1 cellular context compared by ENCODE assay signal in the genomic region with DNA sequence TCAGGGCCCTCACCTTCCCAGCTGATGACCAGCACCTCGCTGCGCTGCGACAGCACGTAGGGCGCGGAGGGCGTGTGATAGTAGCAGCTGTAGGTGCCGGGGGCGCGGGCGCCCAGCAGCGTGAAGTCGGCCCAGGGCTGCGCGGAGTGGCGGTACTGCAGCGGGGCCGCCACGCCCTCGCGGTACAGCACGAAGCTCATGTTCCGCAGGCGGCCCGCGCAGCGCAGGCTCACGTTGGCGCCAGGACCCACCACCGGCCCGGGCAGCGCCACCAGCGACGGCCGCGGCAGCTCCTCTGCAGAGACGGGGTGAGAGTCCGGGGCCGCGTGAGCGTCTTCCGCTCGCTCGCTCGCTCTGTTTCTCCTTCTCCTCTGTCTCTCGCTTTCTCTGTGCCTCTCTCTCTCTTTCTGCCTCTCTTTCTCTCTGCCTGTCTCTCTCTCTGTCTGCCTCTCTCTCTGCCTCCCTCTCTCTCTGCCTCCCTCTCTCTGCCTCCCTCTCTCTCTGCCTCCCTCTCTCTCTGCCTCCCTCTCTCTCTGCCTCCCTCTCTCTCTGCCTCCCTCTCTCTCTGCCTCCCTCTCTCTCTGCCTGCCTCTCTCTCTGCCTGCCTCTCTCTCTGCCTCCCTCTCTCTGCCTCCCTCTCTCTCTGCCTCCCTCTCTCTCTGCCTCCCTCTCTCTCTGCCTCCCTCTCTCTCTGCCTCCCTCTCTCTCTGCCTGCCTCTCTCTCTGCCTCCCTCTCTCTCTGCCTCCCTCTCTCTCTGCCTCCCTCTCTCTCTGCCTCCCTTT.
A peak's percentile ranks its signal among the peaks of the same experiment; 100 is the strongest.
TF ChIP-seq lines count a peak whose summit lies in the region.

No MANE protein-coding gene starts in this region.

TF ChIP-seq in WTC11, 78 proteins besides CTCF, POLR2A, EP300 and RAD21 (continued from another document):
- TF ChIP-seq, protein P1, sequence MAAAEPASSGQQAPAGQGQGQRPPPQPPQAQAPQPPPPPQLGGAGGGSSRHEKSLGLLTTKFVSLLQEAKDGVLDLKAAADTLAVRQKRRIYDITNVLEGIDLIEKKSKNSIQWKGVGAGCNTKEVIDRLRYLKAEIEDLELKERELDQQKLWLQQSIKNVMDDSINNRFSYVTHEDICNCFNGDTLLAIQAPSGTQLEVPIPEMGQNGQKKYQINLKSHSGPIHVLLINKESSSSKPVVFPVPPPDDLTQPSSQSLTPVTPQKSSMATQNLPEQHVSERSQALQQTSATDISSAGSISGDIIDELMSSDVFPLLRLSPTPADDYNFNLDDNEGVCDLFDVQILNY (CRISPR knock-in tag; IDR thresholded peaks at IDR 0.05), result 0 out of 2 replicates have a peak, but pooled peaks have one; percentile 61
- peak; percentile 93 for TF ChIP-seq FOXP1 (CRISPR knock-in tag; IDR thresholded peaks at IDR 0.05; ENCODE audit: borderline replicate concordance)
- TF ChIP-seq, protein P2, sequence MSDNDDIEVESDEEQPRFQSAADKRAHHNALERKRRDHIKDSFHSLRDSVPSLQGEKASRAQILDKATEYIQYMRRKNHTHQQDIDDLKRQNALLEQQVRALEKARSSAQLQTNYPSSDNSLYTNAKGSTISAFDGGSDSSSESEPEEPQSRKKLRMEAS (CRISPR knock-in tag; IDR thresholded peaks at IDR 0.05), result peak; percentile 94
- peak; percentile 74; the same call in 1 of the 2 replicates for TF ChIP-seq TEAD1 (CRISPR knock-in tag; IDR thresholded peaks at IDR 0.05)
- peak; percentile 75; the same call in 1 of the 2 replicates for TF ChIP-seq JUN (CRISPR knock-in tag; IDR thresholded peaks at IDR 0.05)
- TF ChIP-seq SP1 (CRISPR knock-in tag; conservative IDR thresholded peaks at IDR 0.05), result peak; percentile 44; the same call in 1 of the 2 replicates
- peak; percentile 89; the same call in 1 of the 2 replicates for TF ChIP-seq ZNF219 (CRISPR knock-in tag; IDR thresholded peaks at IDR 0.05; ENCODE audit: borderline replicate concordance)
- TF ChIP-seq TEAD4 (CRISPR knock-in tag; IDR thresholded peaks at IDR 0.05), result peak; percentile 81; the same call in 1 of the 2 replicates
- TF ChIP-seq CREB1 (CRISPR knock-in tag; IDR thresholded peaks at IDR 0.05), result 0 out of 2 replicates have a peak, but pooled peaks have one; percentile 73
- TF ChIP-seq, protein P3, sequence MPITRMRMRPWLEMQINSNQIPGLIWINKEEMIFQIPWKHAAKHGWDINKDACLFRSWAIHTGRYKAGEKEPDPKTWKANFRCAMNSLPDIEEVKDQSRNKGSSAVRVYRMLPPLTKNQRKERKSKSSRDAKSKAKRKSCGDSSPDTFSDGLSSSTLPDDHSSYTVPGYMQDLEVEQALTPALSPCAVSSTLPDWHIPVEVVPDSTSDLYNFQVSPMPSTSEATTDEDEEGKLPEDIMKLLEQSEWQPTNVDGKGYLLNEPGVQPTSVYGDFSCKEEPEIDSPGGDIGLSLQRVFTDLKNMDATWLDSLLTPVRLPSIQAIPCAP (CRISPR knock-in tag; IDR thresholded peaks at IDR 0.05), result peak; percentile 73; the same call in 1 of the 2 replicates
- TF ChIP-seq SMAD4 (CRISPR knock-in tag; IDR thresholded peaks at IDR 0.05), result peak; percentile 64; the same call in 1 of the 2 replicates
- TF ChIP-seq, protein P4, sequence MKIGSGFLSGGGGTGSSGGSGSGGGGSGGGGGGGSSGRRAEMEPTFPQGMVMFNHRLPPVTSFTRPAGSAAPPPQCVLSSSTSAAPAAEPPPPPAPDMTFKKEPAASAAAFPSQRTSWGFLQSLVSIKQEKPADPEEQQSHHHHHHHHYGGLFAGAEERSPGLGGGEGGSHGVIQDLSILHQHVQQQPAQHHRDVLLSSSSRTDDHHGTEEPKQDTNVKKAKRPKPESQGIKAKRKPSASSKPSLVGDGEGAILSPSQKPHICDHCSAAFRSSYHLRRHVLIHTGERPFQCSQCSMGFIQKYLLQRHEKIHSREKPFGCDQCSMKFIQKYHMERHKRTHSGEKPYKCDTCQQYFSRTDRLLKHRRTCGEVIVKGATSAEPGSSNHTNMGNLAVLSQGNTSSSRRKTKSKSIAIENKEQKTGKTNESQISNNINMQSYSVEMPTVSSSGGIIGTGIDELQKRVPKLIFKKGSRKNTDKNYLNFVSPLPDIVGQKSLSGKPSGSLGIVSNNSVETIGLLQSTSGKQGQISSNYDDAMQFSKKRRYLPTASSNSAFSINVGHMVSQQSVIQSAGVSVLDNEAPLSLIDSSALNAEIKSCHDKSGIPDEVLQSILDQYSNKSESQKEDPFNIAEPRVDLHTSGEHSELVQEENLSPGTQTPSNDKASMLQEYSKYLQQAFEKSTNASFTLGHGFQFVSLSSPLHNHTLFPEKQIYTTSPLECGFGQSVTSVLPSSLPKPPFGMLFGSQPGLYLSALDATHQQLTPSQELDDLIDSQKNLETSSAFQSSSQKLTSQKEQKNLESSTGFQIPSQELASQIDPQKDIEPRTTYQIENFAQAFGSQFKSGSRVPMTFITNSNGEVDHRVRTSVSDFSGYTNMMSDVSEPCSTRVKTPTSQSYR (CRISPR knock-in tag; IDR thresholded peaks at IDR 0.05), result 0 out of 2 replicates have a peak, but pooled peaks have one; percentile 25
- TF ChIP-seq, protein P5, sequence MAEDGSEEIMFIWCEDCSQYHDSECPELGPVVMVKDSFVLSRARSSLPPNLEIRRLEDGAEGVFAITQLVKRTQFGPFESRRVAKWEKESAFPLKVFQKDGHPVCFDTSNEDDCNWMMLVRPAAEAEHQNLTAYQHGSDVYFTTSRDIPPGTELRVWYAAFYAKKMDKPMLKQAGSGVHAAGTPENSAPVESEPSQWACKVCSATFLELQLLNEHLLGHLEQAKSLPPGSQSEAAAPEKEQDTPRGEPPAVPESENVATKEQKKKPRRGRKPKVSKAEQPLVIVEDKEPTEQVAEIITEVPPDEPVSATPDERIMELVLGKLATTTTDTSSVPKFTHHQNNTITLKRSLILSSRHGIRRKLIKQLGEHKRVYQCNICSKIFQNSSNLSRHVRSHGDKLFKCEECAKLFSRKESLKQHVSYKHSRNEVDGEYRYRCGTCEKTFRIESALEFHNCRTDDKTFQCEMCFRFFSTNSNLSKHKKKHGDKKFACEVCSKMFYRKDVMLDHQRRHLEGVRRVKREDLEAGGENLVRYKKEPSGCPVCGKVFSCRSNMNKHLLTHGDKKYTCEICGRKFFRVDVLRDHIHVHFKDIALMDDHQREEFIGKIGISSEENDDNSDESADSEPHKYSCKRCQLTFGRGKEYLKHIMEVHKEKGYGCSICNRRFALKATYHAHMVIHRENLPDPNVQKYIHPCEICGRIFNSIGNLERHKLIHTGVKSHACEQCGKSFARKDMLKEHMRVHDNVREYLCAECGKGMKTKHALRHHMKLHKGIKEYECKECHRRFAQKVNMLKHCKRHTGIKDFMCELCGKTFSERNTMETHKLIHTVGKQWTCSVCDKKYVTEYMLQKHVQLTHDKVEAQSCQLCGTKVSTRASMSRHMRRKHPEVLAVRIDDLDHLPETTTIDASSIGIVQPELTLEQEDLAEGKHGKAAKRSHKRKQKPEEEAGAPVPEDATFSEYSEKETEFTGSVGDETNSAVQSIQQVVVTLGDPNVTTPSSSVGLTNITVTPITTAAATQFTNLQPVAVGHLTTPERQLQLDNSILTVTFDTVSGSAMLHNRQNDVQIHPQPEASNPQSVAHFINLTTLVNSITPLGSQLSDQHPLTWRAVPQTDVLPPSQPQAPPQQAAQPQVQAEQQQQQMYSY (CRISPR knock-in tag; IDR thresholded peaks at IDR 0.05), result peak; percentile 48; the same call in 1 of the 2 replicates
- TF ChIP-seq, protein P6, sequence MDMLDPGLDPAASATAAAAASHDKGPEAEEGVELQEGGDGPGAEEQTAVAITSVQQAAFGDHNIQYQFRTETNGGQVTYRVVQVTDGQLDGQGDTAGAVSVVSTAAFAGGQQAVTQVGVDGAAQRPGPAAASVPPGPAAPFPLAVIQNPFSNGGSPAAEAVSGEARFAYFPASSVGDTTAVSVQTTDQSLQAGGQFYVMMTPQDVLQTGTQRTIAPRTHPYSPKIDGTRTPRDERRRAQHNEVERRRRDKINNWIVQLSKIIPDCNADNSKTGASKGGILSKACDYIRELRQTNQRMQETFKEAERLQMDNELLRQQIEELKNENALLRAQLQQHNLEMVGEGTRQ (CRISPR knock-in tag; IDR thresholded peaks at IDR 0.05), result peak; percentile 9; the same call in 1 of the 2 replicates
- TF ChIP-seq TP53 (CRISPR knock-in tag; IDR thresholded peaks at IDR 0.05), result peak; percentile 77; the same call in 1 of the 2 replicates
- peak; percentile 89 for TF ChIP-seq NFE2L1 (CRISPR knock-in tag; IDR thresholded peaks at IDR 0.05)
- TF ChIP-seq ETV6 (CRISPR knock-in tag; IDR thresholded peaks at IDR 0.05), result 0 out of 2 replicates have a peak, but pooled peaks have one; percentile 38
- TF ChIP-seq, protein P7, sequence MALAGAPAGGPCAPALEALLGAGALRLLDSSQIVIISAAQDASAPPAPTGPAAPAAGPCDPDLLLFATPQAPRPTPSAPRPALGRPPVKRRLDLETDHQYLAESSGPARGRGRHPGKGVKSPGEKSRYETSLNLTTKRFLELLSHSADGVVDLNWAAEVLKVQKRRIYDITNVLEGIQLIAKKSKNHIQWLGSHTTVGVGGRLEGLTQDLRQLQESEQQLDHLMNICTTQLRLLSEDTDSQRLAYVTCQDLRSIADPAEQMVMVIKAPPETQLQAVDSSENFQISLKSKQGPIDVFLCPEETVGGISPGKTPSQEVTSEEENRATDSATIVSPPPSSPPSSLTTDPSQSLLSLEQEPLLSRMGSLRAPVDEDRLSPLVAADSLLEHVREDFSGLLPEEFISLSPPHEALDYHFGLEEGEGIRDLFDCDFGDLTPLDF (CRISPR knock-in tag; IDR thresholded peaks at IDR 0.05), result peak; percentile 67; the same call in 1 of the 2 replicates
- TF ChIP-seq ZNF423 (CRISPR knock-in tag; IDR thresholded peaks at IDR 0.05), result 0 out of 2 replicates have a peak, but pooled peaks have one; percentile 28
- TF ChIP-seq SMAD3 (CRISPR knock-in tag; IDR thresholded peaks at IDR 0.05; ENCODE audit: borderline replicate concordance), result peak; percentile 69; the same call in 1 of the 2 replicates
- peak; percentile 62; the same call in 1 of the 2 replicates for TF ChIP-seq ZBTB21 (CRISPR knock-in tag; IDR thresholded peaks at IDR 0.05; ENCODE audit: borderline replicate concordance)
- 0 out of 2 replicates have a peak, but pooled peaks have one; percentile 24 for TF ChIP-seq NR2C2 (CRISPR knock-in tag; IDR thresholded peaks at IDR 0.05)
- peak; percentile 84 for TF ChIP-seq MYBL2 (CRISPR knock-in tag; IDR thresholded peaks at IDR 0.05)
- peak; percentile 42; the same call in 1 of the 2 replicates for TF ChIP-seq IRF2 (CRISPR knock-in tag; IDR thresholded peaks at IDR 0.05; ENCODE audit: borderline replicate concordance, low read depth)
- TF ChIP-seq, protein P8, sequence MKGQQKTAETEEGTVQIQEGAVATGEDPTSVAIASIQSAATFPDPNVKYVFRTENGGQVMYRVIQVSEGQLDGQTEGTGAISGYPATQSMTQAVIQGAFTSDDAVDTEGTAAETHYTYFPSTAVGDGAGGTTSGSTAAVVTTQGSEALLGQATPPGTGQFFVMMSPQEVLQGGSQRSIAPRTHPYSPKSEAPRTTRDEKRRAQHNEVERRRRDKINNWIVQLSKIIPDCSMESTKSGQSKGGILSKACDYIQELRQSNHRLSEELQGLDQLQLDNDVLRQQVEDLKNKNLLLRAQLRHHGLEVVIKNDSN (CRISPR knock-in tag; IDR thresholded peaks at IDR 0.05), result peak; percentile 70
- TF ChIP-seq, protein P9, sequence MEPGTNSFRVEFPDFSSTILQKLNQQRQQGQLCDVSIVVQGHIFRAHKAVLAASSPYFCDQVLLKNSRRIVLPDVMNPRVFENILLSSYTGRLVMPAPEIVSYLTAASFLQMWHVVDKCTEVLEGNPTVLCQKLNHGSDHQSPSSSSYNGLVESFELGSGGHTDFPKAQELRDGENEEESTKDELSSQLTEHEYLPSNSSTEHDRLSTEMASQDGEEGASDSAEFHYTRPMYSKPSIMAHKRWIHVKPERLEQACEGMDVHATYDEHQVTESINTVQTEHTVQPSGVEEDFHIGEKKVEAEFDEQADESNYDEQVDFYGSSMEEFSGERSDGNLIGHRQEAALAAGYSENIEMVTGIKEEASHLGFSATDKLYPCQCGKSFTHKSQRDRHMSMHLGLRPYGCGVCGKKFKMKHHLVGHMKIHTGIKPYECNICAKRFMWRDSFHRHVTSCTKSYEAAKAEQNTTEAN (CRISPR knock-in tag; IDR thresholded peaks at IDR 0.05), result peak; percentile 89; the same call in 1 of the 2 replicates
- 0 out of 2 replicates have a peak, but pooled peaks have one; percentile 36 for TF ChIP-seq CBFB (CRISPR knock-in tag; IDR thresholded peaks at IDR 0.05; ENCODE audit: low read depth)
- peak; percentile 93; the same call in 1 of the 2 replicates for TF ChIP-seq RELA (CRISPR knock-in tag; IDR thresholded peaks at IDR 0.05; ENCODE audit: borderline replicate concordance)
- TF ChIP-seq FOXK1 (CRISPR knock-in tag; IDR thresholded peaks at IDR 0.05), result 0 out of 2 replicates have a peak, but pooled peaks have one; percentile 37
- TF ChIP-seq, protein P10, sequence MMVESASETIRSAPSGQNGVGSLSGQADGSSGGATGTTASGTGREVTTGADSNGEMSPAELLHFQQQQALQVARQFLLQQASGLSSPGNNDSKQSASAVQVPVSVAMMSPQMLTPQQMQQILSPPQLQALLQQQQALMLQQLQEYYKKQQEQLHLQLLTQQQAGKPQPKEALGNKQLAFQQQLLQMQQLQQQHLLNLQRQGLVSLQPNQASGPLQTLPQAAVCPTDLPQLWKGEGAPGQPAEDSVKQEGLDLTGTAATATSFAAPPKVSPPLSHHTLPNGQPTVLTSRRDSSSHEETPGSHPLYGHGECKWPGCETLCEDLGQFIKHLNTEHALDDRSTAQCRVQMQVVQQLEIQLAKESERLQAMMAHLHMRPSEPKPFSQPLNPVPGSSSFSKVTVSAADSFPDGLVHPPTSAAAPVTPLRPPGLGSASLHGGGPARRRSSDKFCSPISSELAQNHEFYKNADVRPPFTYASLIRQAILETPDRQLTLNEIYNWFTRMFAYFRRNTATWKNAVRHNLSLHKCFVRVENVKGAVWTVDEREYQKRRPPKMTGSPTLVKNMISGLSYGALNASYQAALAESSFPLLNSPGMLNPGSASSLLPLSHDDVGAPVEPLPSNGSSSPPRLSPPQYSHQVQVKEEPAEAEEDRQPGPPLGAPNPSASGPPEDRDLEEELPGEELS (CRISPR knock-in tag; IDR thresholded peaks at IDR 0.05), result peak; percentile 89
- peak; percentile 63; the same call in 1 of the 2 replicates for TF ChIP-seq ZNF121 (CRISPR knock-in tag; IDR thresholded peaks at IDR 0.05)
- TF ChIP-seq KAT7 (CRISPR knock-in tag; IDR thresholded peaks at IDR 0.05; ENCODE audit: borderline replicate concordance), result peak; percentile 74; the same call in 1 of the 2 replicates
